In genomic region chr2:16671760-16672159, GRCh38 we compare ENCODE assay signal across 1 cellular context.
TF ChIP-seq lines count a peak whose summit lies in the region.

No MANE protein-coding gene starts in this region.

TF ChIP-seq in IMR-90, 13 proteins besides CTCF, POLR2A, EP300 and RAD21:
- TF ChIP-seq MAZ (IDR thresholded peaks at IDR 0.05; ENCODE audit: borderline replicate concordance, low read depth, low read length): no peak
- TF ChIP-seq ELK1 (IDR thresholded peaks at IDR 0.05; ENCODE audit: borderline replicate concordance, low read depth, low read length): no peak
- TF ChIP-seq MAFK (IDR thresholded peaks at IDR 0.05; ENCODE audit: low read depth, low read length): no peak
- TF ChIP-seq USF2 (IDR thresholded peaks at IDR 0.05; ENCODE audit: low read depth, low read length): no peak
- no peak for TF ChIP-seq SMC3 (IDR thresholded peaks at IDR 0.05; ENCODE audit: low read depth, low read length)
- no peak for TF ChIP-seq MXI1 (IDR thresholded peaks at IDR 0.05; ENCODE audit: borderline replicate concordance, low read depth, low read length)
- TF ChIP-seq RFX5 (IDR thresholded peaks at IDR 0.05; ENCODE audit: low read depth, low read length): no peak
- no peak for TF ChIP-seq CEBPB (IDR thresholded peaks at IDR 0.05; ENCODE audit: low read depth, low read length)
- no peak for TF ChIP-seq NFE2L2 (IDR thresholded peaks at IDR 0.05; ENCODE audit: low read depth, low read length)
- no peak for TF ChIP-seq BHLHE40 (IDR thresholded peaks at IDR 0.05; ENCODE audit: low read depth, low read length)
- no peak for TF ChIP-seq CHD1 (IDR thresholded peaks at IDR 0.05; ENCODE audit: low read depth, low read length)
- TF ChIP-seq RCOR1 (IDR thresholded peaks at IDR 0.05; ENCODE audit: insufficient replicate concordance, low read length): no peak
- TF ChIP-seq FOS (IDR thresholded peaks at IDR 0.05; ENCODE audit: low read depth, low read length): no peak
